Comparison of ENCODE assay signal across 8 cellular contexts in the genomic region with DNA sequence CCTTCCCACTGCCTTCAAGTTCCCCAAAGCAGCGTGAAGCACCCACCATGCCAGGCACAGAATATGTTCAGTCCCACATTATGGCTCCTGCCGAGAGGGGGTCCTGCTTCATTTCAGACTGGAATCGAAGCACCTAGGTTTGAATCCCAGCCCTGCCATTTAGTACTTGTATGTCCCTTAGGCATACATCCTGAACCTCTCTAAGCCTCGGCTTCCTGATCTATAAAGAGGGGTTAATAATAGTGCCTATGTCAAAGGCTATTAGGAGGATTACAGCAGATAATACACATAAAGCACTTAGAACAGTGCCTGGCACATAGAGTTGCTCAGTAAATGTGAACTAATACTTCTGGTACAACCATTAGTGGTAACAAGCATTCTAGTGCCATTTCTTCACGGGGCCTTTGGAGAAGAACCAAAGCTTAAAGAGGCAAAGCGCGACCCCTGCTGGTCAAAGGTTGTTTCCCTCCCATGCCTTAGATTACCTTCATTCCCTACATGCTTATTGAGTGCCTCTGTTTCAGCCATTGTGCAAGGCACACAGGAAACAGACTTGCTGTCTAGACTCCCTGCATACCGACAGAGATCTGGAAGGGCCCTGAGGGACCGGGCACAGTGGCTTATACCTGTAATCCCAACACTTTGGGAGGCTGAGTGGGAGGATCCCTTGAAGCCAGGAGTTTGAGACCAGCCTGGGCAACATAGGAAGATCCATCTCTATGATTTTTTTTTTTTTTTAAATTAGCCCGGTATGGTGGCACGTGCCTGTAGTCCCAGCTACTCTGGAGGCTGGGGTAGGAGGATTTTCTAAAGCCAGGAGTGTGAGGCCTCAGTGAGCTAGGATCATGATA.
A peak's percentile ranks its signal among the peaks of the same experiment; 100 is the strongest.
DNase-seq lines count a peak whose midpoint lies in the region; ATAC-seq and TF ChIP-seq lines count a peak whose summit lies in the region.

No MANE protein-coding gene starts in this region.

- TF ChIP-seq CTCF in LNCAP (IDR thresholded peaks at IDR 0.05) (peak; percentile 86), RWPE2 (IDR thresholded peaks at IDR 0.05; ENCODE audit: poor library complexity, severe bottlenecking) (peak; percentile 98), foreskin fibroblast (IDR thresholded peaks at IDR 0.05; ENCODE audit: low read depth, low read length) (peak; percentile 82)

- H3K4me1 Mint-ChIP-seq in activated T-helper 1 cell treated with anti-CD3 and anti-CD28 coated beads, Interleukin-12 subunit alpha, Interleukin-12 subunit beta, Interleukin-2, Interleukin-4 antibody, amounts not matched to agents 30 ng/mL and 10 ng/mL and 1 ng/mL, durations not matched to agents 14 hours and 24 hours and 36 hours (ENCODE audit: low read depth): peaks cover 20% of the 10 kb centered on the region

- no peak overlapping the region for H3K4me3 Mint-ChIP-seq in activated T-helper 1 cell treated with anti-CD3 and anti-CD28 coated beads, Interleukin-12 subunit alpha, Interleukin-12 subunit beta, Interleukin-2, Interleukin-4 antibody, amounts not matched to agents 30 ng/mL and 10 ng/mL and 1 ng/mL, durations not matched to agents 14 hours and 24 hours and 36 hours

- intact Hi-C loops in activated T-helper 1 cell treated with anti-CD3 and anti-CD28 coated beads, Interleukin-12 subunit alpha, Interleukin-12 subunit beta, Interleukin-2, Interleukin-4 antibody, amounts not matched to agents 30 ng/mL and 10 ng/mL and 1 ng/mL, durations not matched to agents 14 hours and 24 hours and 36 hours (cut with micrococcal nuclease): loop anchor here (1.0 to 2.0 kb wide), 4 partner anchors 97 to 192 kb away; no protein-coding TSS in a partner anchor

- H3K4me1 ChIP-seq in RWPE2 (ENCODE audit: insufficient read depth, poor library complexity, severe bottlenecking): no peaks in the 10 kb centered on the region

- peak overlapping the region; percentile 21 for H3K27ac ChIP-seq in RWPE2 (ENCODE audit: poor library complexity, severe bottlenecking)
- H3K27ac ChIP-seq in substantia nigra (ENCODE audit: low read depth, low read length, poor library complexity, severe bottlenecking): no peak overlapping the region

- peak overlapping the region; percentile 10 for H3K27ac Mint-ChIP-seq in activated T-helper 1 cell treated with anti-CD3 and anti-CD28 coated beads, Interleukin-12 subunit alpha, Interleukin-12 subunit beta, Interleukin-2, Interleukin-4 antibody, amounts not matched to agents 30 ng/mL and 10 ng/mL and 1 ng/mL, durations not matched to agents 14 hours and 24 hours and 36 hours

- H3K27me3 Mint-ChIP-seq in activated T-helper 1 cell treated with anti-CD3 and anti-CD28 coated beads, Interleukin-12 subunit alpha, Interleukin-12 subunit beta, Interleukin-2, Interleukin-4 antibody, amounts not matched to agents 30 ng/mL and 10 ng/mL and 1 ng/mL, durations not matched to agents 14 hours and 24 hours and 36 hours (ENCODE audit: insufficient read depth): no peaks in the 10 kb centered on the region

- H3K36me3 ChIP-seq in RWPE2 (ENCODE audit: low read depth): no peaks in the 10 kb centered on the region; the same call in 1 of the 2 replicates

- H3K9me3 Mint-ChIP-seq in activated T-helper 1 cell treated with anti-CD3 and anti-CD28 coated beads, Interleukin-12 subunit alpha, Interleukin-12 subunit beta, Interleukin-2, Interleukin-4 antibody, amounts not matched to agents 30 ng/mL and 10 ng/mL and 1 ng/mL, durations not matched to agents 14 hours and 24 hours and 36 hours: no peaks in the 10 kb centered on the region

- no peak overlapping the region for H3K4me3 ChIP-seq in RWPE2 (ENCODE audit: severe bottlenecking)
- H3K4me3 ChIP-seq in foreskin fibroblast (ENCODE audit: low read depth in 1 of 2, low read length in 2 of 2): no peak overlapping the region

- H3K27me3 ChIP-seq in RWPE2 (ENCODE audit: insufficient read depth, poor library complexity, severe bottlenecking): no peaks in the 10 kb centered on the region

- DNase-seq in DMS114 treated with DMSO at 0.1 percent for 48 hours (lab: John Stamatoyannopoulos, UW; ENCODE audit: unreplicated experiment) (peak; percentile 78), RWPE2 (ENCODE audit: low spot score) (no peak), foreskin fibroblast (peak; percentile 86 to 96), non-pigmented ciliary epithelial cell (ENCODE audit: low read depth) (peak; percentile 83), substantia nigra (lab: John Stamatoyannopoulos, UW) (peak in 44 of 49 donors; percentile 7 to 89 (median 66))
- peak; percentile 62 for DNase-seq in activated T-helper 1 cell treated with anti-CD3 and anti-CD28 coated beads, Interleukin-12 subunit alpha, Interleukin-12 subunit beta, Interleukin-2, Interleukin-4 antibody, amounts not matched to agents 30 ng/mL and 10 ng/mL and 1 ng/mL, durations not matched to agents 14 hours and 24 hours and 36 hours (ENCODE audit: low spot score)

- ATAC-seq in GM21529 (IDR thresholded peaks at IDR 0.05; ENCODE audit: unreplicated experiment): peak; percentile 62
- ATAC-seq in RWPE2 (ENCODE audit: low read depth): peak; percentile 98

- no peaks in the 10 kb centered on the region for H3K9me3 ChIP-seq in RWPE2 (ENCODE audit: severe bottlenecking)

- H3K36me3 Mint-ChIP-seq in activated T-helper 1 cell treated with anti-CD3 and anti-CD28 coated beads, Interleukin-12 subunit alpha, Interleukin-12 subunit beta, Interleukin-2, Interleukin-4 antibody, amounts not matched to agents 30 ng/mL and 10 ng/mL and 1 ng/mL, durations not matched to agents 14 hours and 24 hours and 36 hours (ENCODE audit: low read depth): peaks cover 1% of the 10 kb centered on the region
